ENCODE assay signal across 30 cellular contexts in genomic region chr18:61910101-61910500, GRCh38. TPM values are rescaled to one million over a fixed set of nuclear protein-coding genes. Genes with fewer than 3 reads are reported as not detected.
"Had no signal": no experiment of that assay in that cellular context is flagged by ENCODE, and none has a peak within 500 bp of the region (broad histone marks: within the 10 kb centered on the region; RNA-seq: fewer than 3 reads in every experiment).

No MANE protein-coding gene starts in this region.

- H3K36me3 Mint-ChIP-seq: activated CD4-positive, alpha-beta memory T cell treated with anti-CD3 and anti-CD28 coated beads for 36 hours; activated CD8-positive, alpha-beta memory T cell treated with anti-CD3 and anti-CD28 coated beads, Interleukin-2, amount 10 ng/mL, durations not matched to agents 7 days and 5 days; activated naive CD4-positive, alpha-beta T cell treated with anti-CD3 and anti-CD28 coated beads, Interleukin-2, amount 50 U/mL, for 24 hours; activated naive CD8-positive, alpha-beta T cell treated with anti-CD3 and anti-CD28 coated beads for 36 hours had no signal

- H3K4me3 Mint-ChIP-seq: activated CD4-positive, alpha-beta memory T cell treated with anti-CD3 and anti-CD28 coated beads for 36 hours; activated CD4-positive, alpha-beta T cell treated with anti-CD3 and anti-CD28 coated beads for 36 hours; activated CD4-positive, alpha-beta T cell treated with anti-CD3 and anti-CD28 coated beads, Interleukin-2, amount 10 ng/mL, durations not matched to agents 24 days and 14 days; activated CD8-positive, alpha-beta memory T cell treated with anti-CD3 and anti-CD28 coated beads, Interleukin-2, amount 10 ng/mL, durations not matched to agents 7 days and 5 days; activated CD8-positive, alpha-beta T cell treated with anti-CD3 and anti-CD28 coated beads, Interleukin-2, amount 10 ng/mL, durations not matched to agents 7 days and 5 days; activated naive CD4-positive, alpha-beta T cell treated with anti-CD3 and anti-CD28 coated beads for 36 hours; activated naive CD4-positive, alpha-beta T cell treated with anti-CD3 and anti-CD28 coated beads, Interleukin-2, amount 50 U/mL, for 24 hours; activated naive CD8-positive, alpha-beta T cell treated with anti-CD3 and anti-CD28 coated beads for 36 hours; activated naive CD8-positive, alpha-beta T cell treated with anti-CD3 and anti-CD28 coated beads, Interleukin-2, amount 50 U/mL, for 24 hours; activated T-helper 1 cell treated with anti-CD3 and anti-CD28 coated beads, Interleukin-12 subunit alpha, Interleukin-12 subunit beta, Interleukin-2, Interleukin-4 antibody, amounts not matched to agents 30 ng/mL and 10 ng/mL and 1 ng/mL, durations not matched to agents 14 hours and 24 hours and 36 hours had no signal

- H3K4me1 ChIP-seq: adrenal gland, body of pancreas, colonic mucosa had no signal

- ATAC-seq: activated CD4-positive, alpha-beta T cell treated with anti-CD3 and anti-CD28 coated beads for 36 hours; activated CD8-positive, alpha-beta memory T cell treated with anti-CD3 and anti-CD28 coated beads, Interleukin-2, amount 10 ng/mL, durations not matched to agents 7 days and 5 days; activated CD8-positive, alpha-beta T cell treated with anti-CD3 and anti-CD28 coated beads, Interleukin-2, amount 10 ng/mL, durations not matched to agents 7 days and 5 days; activated naive CD8-positive, alpha-beta T cell treated with anti-CD3 and anti-CD28 coated beads, Interleukin-2, amount 50 U/mL, for 24 hours; body of pancreas had no signal

- H3K9me3 Mint-ChIP-seq: activated CD4-positive, alpha-beta memory T cell treated with anti-CD3 and anti-CD28 coated beads for 36 hours; activated naive CD4-positive, alpha-beta T cell treated with anti-CD3 and anti-CD28 coated beads for 36 hours; activated naive CD4-positive, alpha-beta T cell treated with anti-CD3 and anti-CD28 coated beads, Interleukin-2, amount 50 U/mL, for 24 hours; activated naive CD8-positive, alpha-beta T cell treated with anti-CD3 and anti-CD28 coated beads for 36 hours; activated naive CD8-positive, alpha-beta T cell treated with anti-CD3 and anti-CD28 coated beads, Interleukin-2, amount 50 U/mL, for 24 hours; activated T-helper 1 cell treated with anti-CD3 and anti-CD28 coated beads, Interleukin-12 subunit alpha, Interleukin-12 subunit beta, Interleukin-2, Interleukin-4 antibody, amounts not matched to agents 30 ng/mL and 10 ng/mL and 1 ng/mL, durations not matched to agents 14 hours and 24 hours and 36 hours; activated T-helper 2 cell treated with anti-CD3 and anti-CD28 coated beads, Interferon-gamma antibody, Interleukin-2, Interleukin-4, amounts not matched to agents 10 μg/mL and 5 μg/mL and 100 μg/mL, durations not matched to agents 14 hours and 24 hours and 36 hours had no signal

- H3K27ac Mint-ChIP-seq: activated CD4-positive, alpha-beta memory T cell treated with anti-CD3 and anti-CD28 coated beads for 36 hours; activated CD4-positive, alpha-beta T cell treated with anti-CD3 and anti-CD28 coated beads for 36 hours; activated CD4-positive, alpha-beta T cell treated with anti-CD3 and anti-CD28 coated beads, Interleukin-2, amount 10 ng/mL, durations not matched to agents 24 days and 14 days; activated CD8-positive, alpha-beta memory T cell treated with anti-CD3 and anti-CD28 coated beads, Interleukin-2, amount 10 ng/mL, durations not matched to agents 7 days and 5 days; activated CD8-positive, alpha-beta T cell treated with anti-CD3 and anti-CD28 coated beads, Interleukin-2, amount 10 ng/mL, durations not matched to agents 7 days and 5 days; activated naive CD4-positive, alpha-beta T cell treated with anti-CD3 and anti-CD28 coated beads for 36 hours; activated naive CD4-positive, alpha-beta T cell treated with anti-CD3 and anti-CD28 coated beads, Interleukin-2, amount 50 U/mL, for 24 hours; activated naive CD8-positive, alpha-beta T cell treated with anti-CD3 and anti-CD28 coated beads for 36 hours; activated naive CD8-positive, alpha-beta T cell treated with anti-CD3 and anti-CD28 coated beads, Interleukin-2, amount 50 U/mL, for 24 hours; activated T-helper 1 cell treated with anti-CD3 and anti-CD28 coated beads, Interleukin-12 subunit alpha, Interleukin-12 subunit beta, Interleukin-2, Interleukin-4 antibody, amounts not matched to agents 30 ng/mL and 10 ng/mL and 1 ng/mL, durations not matched to agents 14 hours and 24 hours and 36 hours; activated T-helper 2 cell treated with anti-CD3 and anti-CD28 coated beads, Interferon-gamma antibody, Interleukin-2, Interleukin-4, amounts not matched to agents 10 μg/mL and 5 μg/mL and 100 μg/mL, durations not matched to agents 14 hours and 24 hours and 36 hours had no signal

- H3K27me3 ChIP-seq: adrenal gland, body of pancreas, cardiac muscle cell, colonic mucosa had no signal

- H3K4me1 Mint-ChIP-seq: activated CD4-positive, alpha-beta T cell treated with anti-CD3 and anti-CD28 coated beads for 36 hours; activated CD4-positive, alpha-beta T cell treated with anti-CD3 and anti-CD28 coated beads, Interleukin-2, amount 10 ng/mL, durations not matched to agents 24 days and 14 days; activated CD8-positive, alpha-beta memory T cell treated with anti-CD3 and anti-CD28 coated beads, Interleukin-2, amount 10 ng/mL, durations not matched to agents 7 days and 5 days; activated naive CD4-positive, alpha-beta T cell treated with anti-CD3 and anti-CD28 coated beads, Interleukin-2, amount 50 U/mL, for 24 hours; activated naive CD8-positive, alpha-beta T cell treated with anti-CD3 and anti-CD28 coated beads for 36 hours; activated naive CD8-positive, alpha-beta T cell treated with anti-CD3 and anti-CD28 coated beads, Interleukin-2, amount 50 U/mL, for 24 hours had no signal

- H3K4me3 ChIP-seq: adrenal gland, body of pancreas, cardiac muscle cell, colonic mucosa had no signal

- H3K27ac ChIP-seq: adrenal gland, body of pancreas, cardiac muscle cell, colonic mucosa, epithelial cell of prostate had no signal

- H3K9me3 ChIP-seq: adrenal gland, body of pancreas, colonic mucosa had no signal

- DNase-seq: activated CD4-positive, alpha-beta memory T cell treated with anti-CD3 and anti-CD28 coated beads for 36 hours; activated CD4-positive, alpha-beta T cell treated with anti-CD3 and anti-CD28 coated beads for 36 hours; activated CD4-positive, alpha-beta T cell treated with anti-CD3 and anti-CD28 coated beads, Interleukin-2, amount 10 ng/mL, durations not matched to agents 24 days and 14 days; activated CD4-positive, CD25-positive, alpha-beta regulatory T cell; activated CD4-positive, CD25-positive, alpha-beta regulatory T cell treated with anti-CD3 and anti-CD28 coated beads, Interleukin-2, amount 50 U/mL, for 72 hours; activated CD8-positive, alpha-beta memory T cell treated with anti-CD3 and anti-CD28 coated beads, Interleukin-2, amount 10 ng/mL, durations not matched to agents 7 days and 5 days; activated CD8-positive, alpha-beta memory T cell treated with anti-CD3 and anti-CD28 coated beads, Interleukin-2, amount 50 U/mL, for 4 hours; activated CD8-positive, alpha-beta T cell treated with anti-CD3 and anti-CD28 coated beads, Interleukin-2, amount 10 ng/mL, durations not matched to agents 7 days and 5 days; activated effector memory CD4-positive, alpha-beta T cell treated with anti-CD3 and anti-CD28 coated beads, Interleukin-2, amount 50 U/mL, for 16 hours; activated naive CD4-positive, alpha-beta T cell treated with anti-CD3 and anti-CD28 coated beads for 36 hours; activated naive CD8-positive, alpha-beta T cell treated with anti-CD3 and anti-CD28 coated beads for 36 hours; activated naive CD8-positive, alpha-beta T cell treated with anti-CD3 and anti-CD28 coated beads, Interleukin-2, amount 50 U/mL, for 24 hours; activated T-cell treated with anti-CD3 and anti-CD28 coated beads, Interleukin-2, amount 50 U/mL, for 1 hour; activated T-cell treated with anti-CD3 and anti-CD28 coated beads, Interleukin-2, amount 50 U/mL, for 48 hours; adrenal gland; amygdala; aorta; body of pancreas; central memory CD4-positive, alpha-beta T cell; cerebellar nuclear complex; colonic mucosa; effector CD8-positive, alpha-beta T cell; foreskin fibroblast; head of caudate nucleus; T-helper 2 cell had no signal

- H3K36me3 ChIP-seq: adrenal gland, cardiac muscle cell, colonic mucosa had no signal

RNA-seq across cellular contexts. Expression of gene RNF152, which starts 17.3 kb away (rescaled TPM):
- total RNA-seq: activated CD8-positive, alpha-beta T cell treated with anti-CD3 and anti-CD28 coated beads, Interleukin-2, amount 10 ng/mL, durations not matched to agents 7 days and 5 days had no signal
